Comparison of ENCODE assay signal across 1 cellular context in genomic region chr17:28357061-28357900, GRCh38.
TF ChIP-seq lines count a peak whose summit lies in the region.

Gene POLDIP2 (minus strand): TSS chr17:28357527. CDS start chr17:28357448, 79 bp downstream.

TF ChIP-seq in HepG2, 621 proteins besides CTCF, POLR2A, EP300 and RAD21 (continued from another document and continues in another):
- TF ChIP-seq, protein P1, sequence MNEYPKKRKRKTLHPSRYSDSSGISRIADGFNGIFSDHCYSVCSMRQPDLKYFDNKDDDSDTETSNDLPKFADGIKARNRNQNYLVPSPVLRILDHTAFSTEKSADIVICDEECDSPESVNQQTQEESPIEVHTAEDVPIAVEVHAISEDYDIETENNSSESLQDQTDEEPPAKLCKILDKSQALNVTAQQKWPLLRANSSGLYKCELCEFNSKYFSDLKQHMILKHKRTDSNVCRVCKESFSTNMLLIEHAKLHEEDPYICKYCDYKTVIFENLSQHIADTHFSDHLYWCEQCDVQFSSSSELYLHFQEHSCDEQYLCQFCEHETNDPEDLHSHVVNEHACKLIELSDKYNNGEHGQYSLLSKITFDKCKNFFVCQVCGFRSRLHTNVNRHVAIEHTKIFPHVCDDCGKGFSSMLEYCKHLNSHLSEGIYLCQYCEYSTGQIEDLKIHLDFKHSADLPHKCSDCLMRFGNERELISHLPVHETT (CRISPR knock-in tag; conservative IDR thresholded peaks at IDR 0.05): peak; percentile 81; the same call in 1 of the 2 replicates
- TF ChIP-seq, protein P2, sequence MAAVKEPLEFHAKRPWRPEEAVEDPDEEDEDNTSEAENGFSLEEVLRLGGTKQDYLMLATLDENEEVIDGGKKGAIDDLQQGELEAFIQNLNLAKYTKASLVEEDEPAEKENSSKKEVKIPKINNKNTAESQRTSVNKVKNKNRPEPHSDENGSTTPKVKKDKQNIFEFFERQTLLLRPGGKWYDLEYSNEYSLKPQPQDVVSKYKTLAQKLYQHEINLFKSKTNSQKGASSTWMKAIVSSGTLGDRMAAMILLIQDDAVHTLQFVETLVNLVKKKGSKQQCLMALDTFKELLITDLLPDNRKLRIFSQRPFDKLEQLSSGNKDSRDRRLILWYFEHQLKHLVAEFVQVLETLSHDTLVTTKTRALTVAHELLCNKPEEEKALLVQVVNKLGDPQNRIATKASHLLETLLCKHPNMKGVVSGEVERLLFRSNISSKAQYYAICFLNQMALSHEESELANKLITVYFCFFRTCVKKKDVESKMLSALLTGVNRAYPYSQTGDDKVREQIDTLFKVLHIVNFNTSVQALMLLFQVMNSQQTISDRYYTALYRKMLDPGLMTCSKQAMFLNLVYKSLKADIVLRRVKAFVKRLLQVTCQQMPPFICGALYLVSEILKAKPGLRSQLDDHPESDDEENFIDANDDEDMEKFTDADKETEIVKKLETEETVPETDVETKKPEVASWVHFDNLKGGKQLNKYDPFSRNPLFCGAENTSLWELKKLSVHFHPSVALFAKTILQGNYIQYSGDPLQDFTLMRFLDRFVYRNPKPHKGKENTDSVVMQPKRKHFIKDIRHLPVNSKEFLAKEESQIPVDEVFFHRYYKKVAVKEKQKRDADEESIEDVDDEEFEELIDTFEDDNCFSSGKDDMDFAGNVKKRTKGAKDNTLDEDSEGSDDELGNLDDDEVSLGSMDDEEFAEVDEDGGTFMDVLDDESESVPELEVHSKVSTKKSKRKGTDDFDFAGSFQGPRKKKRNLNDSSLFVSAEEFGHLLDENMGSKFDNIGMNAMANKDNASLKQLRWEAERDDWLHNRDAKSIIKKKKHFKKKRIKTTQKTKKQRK (IDR thresholded peaks at IDR 0.05; ENCODE audit: low read length): no peak
- TF ChIP-seq, protein P3, sequence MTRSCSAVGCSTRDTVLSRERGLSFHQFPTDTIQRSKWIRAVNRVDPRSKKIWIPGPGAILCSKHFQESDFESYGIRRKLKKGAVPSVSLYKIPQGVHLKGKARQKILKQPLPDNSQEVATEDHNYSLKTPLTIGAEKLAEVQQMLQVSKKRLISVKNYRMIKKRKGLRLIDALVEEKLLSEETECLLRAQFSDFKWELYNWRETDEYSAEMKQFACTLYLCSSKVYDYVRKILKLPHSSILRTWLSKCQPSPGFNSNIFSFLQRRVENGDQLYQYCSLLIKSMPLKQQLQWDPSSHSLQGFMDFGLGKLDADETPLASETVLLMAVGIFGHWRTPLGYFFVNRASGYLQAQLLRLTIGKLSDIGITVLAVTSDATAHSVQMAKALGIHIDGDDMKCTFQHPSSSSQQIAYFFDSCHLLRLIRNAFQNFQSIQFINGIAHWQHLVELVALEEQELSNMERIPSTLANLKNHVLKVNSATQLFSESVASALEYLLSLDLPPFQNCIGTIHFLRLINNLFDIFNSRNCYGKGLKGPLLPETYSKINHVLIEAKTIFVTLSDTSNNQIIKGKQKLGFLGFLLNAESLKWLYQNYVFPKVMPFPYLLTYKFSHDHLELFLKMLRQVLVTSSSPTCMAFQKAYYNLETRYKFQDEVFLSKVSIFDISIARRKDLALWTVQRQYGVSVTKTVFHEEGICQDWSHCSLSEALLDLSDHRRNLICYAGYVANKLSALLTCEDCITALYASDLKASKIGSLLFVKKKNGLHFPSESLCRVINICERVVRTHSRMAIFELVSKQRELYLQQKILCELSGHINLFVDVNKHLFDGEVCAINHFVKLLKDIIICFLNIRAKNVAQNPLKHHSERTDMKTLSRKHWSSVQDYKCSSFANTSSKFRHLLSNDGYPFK (CRISPR knock-in tag; IDR thresholded peaks at IDR 0.05; ENCODE audit: borderline replicate concordance): peak; percentile 70; the same call in 1 of the 2 replicates
- TF ChIP-seq, protein P4, sequence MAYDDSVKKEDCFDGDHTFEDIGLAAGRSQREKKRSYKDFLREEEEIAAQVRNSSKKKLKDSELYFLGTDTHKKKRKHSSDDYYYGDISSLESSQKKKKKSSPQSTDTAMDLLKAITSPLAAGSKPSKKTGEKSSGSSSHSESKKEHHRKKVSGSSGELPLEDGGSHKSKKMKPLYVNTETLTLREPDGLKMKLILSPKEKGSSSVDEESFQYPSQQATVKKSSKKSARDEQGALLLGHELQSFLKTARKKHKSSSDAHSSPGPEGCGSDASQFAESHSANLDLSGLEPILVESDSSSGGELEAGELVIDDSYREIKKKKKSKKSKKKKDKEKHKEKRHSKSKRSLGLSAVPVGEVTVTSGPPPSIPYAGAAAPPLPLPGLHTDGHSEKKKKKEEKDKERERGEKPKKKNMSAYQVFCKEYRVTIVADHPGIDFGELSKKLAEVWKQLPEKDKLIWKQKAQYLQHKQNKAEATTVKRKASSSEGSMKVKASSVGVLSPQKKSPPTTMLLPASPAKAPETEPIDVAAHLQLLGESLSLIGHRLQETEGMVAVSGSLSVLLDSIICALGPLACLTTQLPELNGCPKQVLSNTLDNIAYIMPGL (CRISPR knock-in tag; IDR thresholded peaks at IDR 0.05; ENCODE audit: borderline replicate concordance in 1 of 2, low read depth in 1 of 2): peak; percentile 64 to 85; a peak in 2 of 4 replicates
- TF ChIP-seq ZNF616 (CRISPR knock-in tag; IDR thresholded peaks at IDR 0.05; ENCODE audit: low read depth) (no peak), AHDC1 (CRISPR knock-in tag; IDR thresholded peaks at IDR 0.05; ENCODE audit: borderline replicate concordance) (no peak), IKZF4 (CRISPR knock-in tag; IDR thresholded peaks at IDR 0.05; ENCODE audit: borderline replicate concordance, low read depth, not compliant biosample characterization) (no peak), FOXO1 (CRISPR knock-in tag; IDR thresholded peaks at IDR 0.05) (peak; percentile 76), TIGD3 (CRISPR knock-in tag; IDR thresholded peaks at IDR 0.05; ENCODE audit: borderline replicate concordance) (no peak), ZNF747 (CRISPR knock-in tag; IDR thresholded peaks at IDR 0.05; ENCODE audit: borderline replicate concordance) (peak; percentile 64; the same call in 1 of the 2 replicates), SETDB1 (CRISPR knock-in tag; IDR thresholded peaks at IDR 0.05; ENCODE audit: borderline replicate concordance) (no peak), ZNF280D (CRISPR knock-in tag; IDR thresholded peaks at IDR 0.05) (no peak), MYC (CRISPR knock-in tag; IDR thresholded peaks at IDR 0.05; ENCODE audit: borderline replicate concordance) (peak; percentile 85), SMAD9 (CRISPR knock-in tag; IDR thresholded peaks at IDR 0.05) (no peak), REST (IDR thresholded peaks at IDR 0.05; ENCODE audit: borderline replicate concordance in 1 of 2, low read depth in 1 of 2, low read length in 2 of 2) (peak in 1 of 2 experiments; percentile 44; a peak in 1 of 4 replicates), MXD4 (CRISPR knock-in tag; IDR thresholded peaks at IDR 0.05) (peak; percentile 88), NR2F1 (CRISPR knock-in tag; IDR thresholded peaks at IDR 0.05) (0 out of 4 replicates have a peak, but pooled peaks of 1 of the 2 experiments have one; percentile 13), ZNF17 (CRISPR knock-in tag; IDR thresholded peaks at IDR 0.05) (no peak; the same call in 1 of the 2 replicates), ZFP90 (CRISPR knock-in tag; IDR thresholded peaks at IDR 0.05; ENCODE audit: borderline replicate concordance) (peak; percentile 73; the same call in 1 of the 2 replicates), ZNF326 (CRISPR knock-in tag; IDR thresholded peaks at IDR 0.05; ENCODE audit: borderline replicate concordance) (no peak), MED13 (CRISPR knock-in tag; IDR thresholded peaks at IDR 0.05) (peak; percentile 71)
- TF ChIP-seq, protein P5, sequence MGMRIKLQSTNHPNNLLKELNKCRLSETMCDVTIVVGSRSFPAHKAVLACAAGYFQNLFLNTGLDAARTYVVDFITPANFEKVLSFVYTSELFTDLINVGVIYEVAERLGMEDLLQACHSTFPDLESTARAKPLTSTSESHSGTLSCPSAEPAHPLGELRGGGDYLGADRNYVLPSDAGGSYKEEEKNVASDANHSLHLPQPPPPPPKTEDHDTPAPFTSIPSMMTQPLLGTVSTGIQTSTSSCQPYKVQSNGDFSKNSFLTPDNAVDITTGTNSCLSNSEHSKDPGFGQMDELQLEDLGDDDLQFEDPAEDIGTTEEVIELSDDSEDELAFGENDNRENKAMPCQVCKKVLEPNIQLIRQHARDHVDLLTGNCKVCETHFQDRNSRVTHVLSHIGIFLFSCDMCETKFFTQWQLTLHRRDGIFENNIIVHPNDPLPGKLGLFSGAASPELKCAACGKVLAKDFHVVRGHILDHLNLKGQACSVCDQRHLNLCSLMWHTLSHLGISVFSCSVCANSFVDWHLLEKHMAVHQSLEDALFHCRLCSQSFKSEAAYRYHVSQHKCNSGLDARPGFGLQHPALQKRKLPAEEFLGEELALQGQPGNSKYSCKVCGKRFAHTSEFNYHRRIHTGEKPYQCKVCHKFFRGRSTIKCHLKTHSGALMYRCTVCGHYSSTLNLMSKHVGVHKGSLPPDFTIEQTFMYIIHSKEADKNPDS (CRISPR knock-in tag; IDR thresholded peaks at IDR 0.05): peak; percentile 61; the same call in 1 of the 2 replicates
